In genomic region chr12:107491856-107492255, GRCh38 we compare ENCODE assay signal across 3 cellular contexts.
A peak's percentile ranks its signal among the peaks of the same experiment; 100 is the strongest.
TF ChIP-seq lines count a peak whose summit lies in the region.

No MANE protein-coding gene starts in this region.

TF ChIP-seq in IMR-90, 13 proteins besides CTCF, POLR2A, EP300 and RAD21:
- TF ChIP-seq CEBPB (IDR thresholded peaks at IDR 0.05; ENCODE audit: low read depth, low read length) (no peak), USF2 (IDR thresholded peaks at IDR 0.05; ENCODE audit: low read depth, low read length) (no peak), NFE2L2 (IDR thresholded peaks at IDR 0.05; ENCODE audit: low read depth, low read length) (peak; percentile 47; the same call in 1 of the 2 replicates)

TF ChIP-seq in H1, 55 proteins besides CTCF, POLR2A, EP300 and RAD21:
- TF ChIP-seq MAFK (IDR thresholded peaks at IDR 0.05; ENCODE audit: low read depth, low read length) (no peak), YY1 (IDR thresholded peaks at IDR 0.05; ENCODE audit: low read depth, low read length) (no peak), TEAD4 (IDR thresholded peaks at IDR 0.05; ENCODE audit: low read depth, low read length) (no peak), HDAC6 (IDR thresholded peaks at IDR 0.05; ENCODE audit: low read depth, low read length) (no peak), RNF2 (IDR thresholded peaks at IDR 0.05; ENCODE audit: borderline replicate concordance, low read depth, low read length, missing control alignments, poor library complexity, severe bottlenecking) (no peak), TAF7 (optimal IDR thresholded peaks at IDR 0.05; ENCODE audit: borderline replicate concordance, low read depth, low read length) (no peak), CHD2 (IDR thresholded peaks at IDR 0.05; ENCODE audit: low read length) (no peak), RXRA (IDR thresholded peaks at IDR 0.05; ENCODE audit: insufficient read depth, low read depth, low read length) (no peak), CBX8 (IDR thresholded peaks at IDR 0.05; ENCODE audit: borderline replicate concordance, low read depth, low read length) (no peak), CEBPB (IDR thresholded peaks at IDR 0.05; ENCODE audit: low read depth, low read length) (no peak), TAF1 (IDR thresholded peaks at IDR 0.05; ENCODE audit: low read depth, low read length) (no peak), E2F6 (IDR thresholded peaks at IDR 0.05) (no peak), SRF (IDR thresholded peaks at IDR 0.05; ENCODE audit: low read depth, low read length) (no peak), USF2 (IDR thresholded peaks at IDR 0.05; ENCODE audit: low read length) (no peak)

TF ChIP-seq in WTC11, 78 proteins besides CTCF, POLR2A, EP300 and RAD21:
- TF ChIP-seq CDX4 (CRISPR knock-in tag; IDR thresholded peaks at IDR 0.05; ENCODE audit: borderline replicate concordance) = no peak
- no peak for TF ChIP-seq ESRRA (CRISPR knock-in tag; IDR thresholded peaks at IDR 0.05; ENCODE audit: borderline replicate concordance)
- TF ChIP-seq JUN (CRISPR knock-in tag; IDR thresholded peaks at IDR 0.05) = no peak
- TF ChIP-seq GTF2I (CRISPR knock-in tag; conservative IDR thresholded peaks at IDR 0.05) = no peak
- TF ChIP-seq STAT6 (CRISPR knock-in tag; conservative IDR thresholded peaks at IDR 0.05; ENCODE audit: low read depth) = no peak
- TF ChIP-seq E2F5 (CRISPR knock-in tag; IDR thresholded peaks at IDR 0.05) = no peak
- TF ChIP-seq ZNF512 (CRISPR knock-in tag; IDR thresholded peaks at IDR 0.05; ENCODE audit: borderline replicate concordance) = no peak
- TF ChIP-seq NR2C2 (CRISPR knock-in tag; IDR thresholded peaks at IDR 0.05) = no peak
- TF ChIP-seq AR (CRISPR knock-in tag; IDR thresholded peaks at IDR 0.05) = no peak
- TF ChIP-seq ZNF138 (CRISPR knock-in tag; conservative IDR thresholded peaks at IDR 0.05) = no peak
- no peak for TF ChIP-seq ZNF396 (CRISPR knock-in tag; IDR thresholded peaks at IDR 0.05; ENCODE audit: borderline replicate concordance)
- TF ChIP-seq PRRX2 (CRISPR knock-in tag; IDR thresholded peaks at IDR 0.05) = no peak
- no peak for TF ChIP-seq NFATC4 (CRISPR knock-in tag; IDR thresholded peaks at IDR 0.05)
